In genomic region chr1:234478481-234479309, GRCh38 we compare ENCODE assay signal across 1 cellular context.
A peak's percentile ranks its signal among the peaks of the same experiment; 100 is the strongest.
TF ChIP-seq lines count a peak whose summit lies in the region.

Gene TARBP1 (minus strand): TSS chr1:234479179. CDS start chr1:234479103, 76 bp downstream.

TF ChIP-seq in HepG2, 621 proteins besides CTCF, POLR2A, EP300 and RAD21 (continued from another document and continues in another):
- TF ChIP-seq ZNF646 (CRISPR knock-in tag; IDR thresholded peaks at IDR 0.05) (no peak), GATAD2A (CRISPR knock-in tag; IDR thresholded peaks at IDR 0.05) (no peak), XRCC5 (optimal IDR thresholded peaks at IDR 0.05; ENCODE audit: low read length) (peak; percentile 40), KLF16 (CRISPR knock-in tag; IDR thresholded peaks at IDR 0.05) (peak in 1 of 2 experiments; percentile 32; a peak in 1 of 4 replicates), ZNF607 (CRISPR knock-in tag; IDR thresholded peaks at IDR 0.05; ENCODE audit: borderline replicate concordance) (peak; percentile 55; the same call in 1 of the 2 replicates), ZNF337 (CRISPR knock-in tag; IDR thresholded peaks at IDR 0.05; ENCODE audit: borderline replicate concordance, low read depth) (no peak), KDM3A (CRISPR knock-in tag; IDR thresholded peaks at IDR 0.05; ENCODE audit: low read depth) (no peak), SP140L (CRISPR knock-in tag; IDR thresholded peaks at IDR 0.05; ENCODE audit: borderline replicate concordance) (no peak), ZNF335 (CRISPR knock-in tag; IDR thresholded peaks at IDR 0.05) (0 out of 2 replicates have a peak, but pooled peaks have one; percentile 35), NR2F1 (CRISPR knock-in tag; IDR thresholded peaks at IDR 0.05) (no peak), ZNF354B (CRISPR knock-in tag; IDR thresholded peaks at IDR 0.05) (no peak), ERF (CRISPR knock-in tag; IDR thresholded peaks at IDR 0.05) (0 out of 2 replicates have a peak, but pooled peaks have one; percentile 29), ZBTB46 (CRISPR knock-in tag; IDR thresholded peaks at IDR 0.05; ENCODE audit: borderline replicate concordance) (no peak), ZBTB33 (CRISPR knock-in tag; IDR thresholded peaks at IDR 0.05) (no peak), SNAI1 (CRISPR knock-in tag; IDR thresholded peaks at IDR 0.05; ENCODE audit: borderline replicate concordance) (no peak), CC2D1A (CRISPR knock-in tag; IDR thresholded peaks at IDR 0.05) (no peak), ZNF609 (CRISPR knock-in tag; IDR thresholded peaks at IDR 0.05; ENCODE audit: borderline replicate concordance) (no peak), ZNF839 (CRISPR knock-in tag; IDR thresholded peaks at IDR 0.05; ENCODE audit: borderline replicate concordance) (no peak), MYC (CRISPR knock-in tag; IDR thresholded peaks at IDR 0.05; ENCODE audit: borderline replicate concordance) (peak; percentile 69), MAZ (IDR thresholded peaks at IDR 0.05; ENCODE audit: borderline replicate concordance, low read depth, low read length) (no peak), MAZ (CRISPR knock-in tag; IDR thresholded peaks at IDR 0.05; ENCODE audit: low read depth) (peak; percentile 33; the same call in 1 of the 2 replicates), ATRX (CRISPR knock-in tag; IDR thresholded peaks at IDR 0.05; ENCODE audit: borderline replicate concordance) (no peak), IRF2 (CRISPR knock-in tag; IDR thresholded peaks at IDR 0.05) (peak; percentile 13; the same call in 1 of the 2 replicates), SAFB2 (CRISPR knock-in tag; IDR thresholded peaks at IDR 0.05; ENCODE audit: borderline replicate concordance, low read depth) (0 out of 2 replicates have a peak, but pooled peaks have one; percentile 3), ZNF331 (CRISPR knock-in tag; IDR thresholded peaks at IDR 0.05) (peak; percentile 10), IRF9 (CRISPR knock-in tag; IDR thresholded peaks at IDR 0.05; ENCODE audit: borderline replicate concordance) (peak; percentile 46; the same call in 1 of the 2 replicates), ZNF549 (CRISPR knock-in tag; IDR thresholded peaks at IDR 0.05) (no peak), SP5 (CRISPR knock-in tag; IDR thresholded peaks at IDR 0.05; ENCODE audit: borderline replicate concordance, low read depth) (no peak), FOSL2 (CRISPR knock-in tag; IDR thresholded peaks at IDR 0.05) (no peak), ZNF547 (CRISPR knock-in tag; IDR thresholded peaks at IDR 0.05) (no peak; the same call in 1 of the 2 replicates), IKZF4 (CRISPR knock-in tag; IDR thresholded peaks at IDR 0.05; ENCODE audit: borderline replicate concordance, low read depth, not compliant biosample characterization) (peak; percentile 8), SETDB1 (CRISPR knock-in tag; IDR thresholded peaks at IDR 0.05; ENCODE audit: borderline replicate concordance) (no peak), ISX (CRISPR knock-in tag; conservative IDR thresholded peaks at IDR 0.05) (0 out of 2 replicates have a peak, but pooled peaks have one; percentile 23)
- TF ChIP-seq, protein P1, sequence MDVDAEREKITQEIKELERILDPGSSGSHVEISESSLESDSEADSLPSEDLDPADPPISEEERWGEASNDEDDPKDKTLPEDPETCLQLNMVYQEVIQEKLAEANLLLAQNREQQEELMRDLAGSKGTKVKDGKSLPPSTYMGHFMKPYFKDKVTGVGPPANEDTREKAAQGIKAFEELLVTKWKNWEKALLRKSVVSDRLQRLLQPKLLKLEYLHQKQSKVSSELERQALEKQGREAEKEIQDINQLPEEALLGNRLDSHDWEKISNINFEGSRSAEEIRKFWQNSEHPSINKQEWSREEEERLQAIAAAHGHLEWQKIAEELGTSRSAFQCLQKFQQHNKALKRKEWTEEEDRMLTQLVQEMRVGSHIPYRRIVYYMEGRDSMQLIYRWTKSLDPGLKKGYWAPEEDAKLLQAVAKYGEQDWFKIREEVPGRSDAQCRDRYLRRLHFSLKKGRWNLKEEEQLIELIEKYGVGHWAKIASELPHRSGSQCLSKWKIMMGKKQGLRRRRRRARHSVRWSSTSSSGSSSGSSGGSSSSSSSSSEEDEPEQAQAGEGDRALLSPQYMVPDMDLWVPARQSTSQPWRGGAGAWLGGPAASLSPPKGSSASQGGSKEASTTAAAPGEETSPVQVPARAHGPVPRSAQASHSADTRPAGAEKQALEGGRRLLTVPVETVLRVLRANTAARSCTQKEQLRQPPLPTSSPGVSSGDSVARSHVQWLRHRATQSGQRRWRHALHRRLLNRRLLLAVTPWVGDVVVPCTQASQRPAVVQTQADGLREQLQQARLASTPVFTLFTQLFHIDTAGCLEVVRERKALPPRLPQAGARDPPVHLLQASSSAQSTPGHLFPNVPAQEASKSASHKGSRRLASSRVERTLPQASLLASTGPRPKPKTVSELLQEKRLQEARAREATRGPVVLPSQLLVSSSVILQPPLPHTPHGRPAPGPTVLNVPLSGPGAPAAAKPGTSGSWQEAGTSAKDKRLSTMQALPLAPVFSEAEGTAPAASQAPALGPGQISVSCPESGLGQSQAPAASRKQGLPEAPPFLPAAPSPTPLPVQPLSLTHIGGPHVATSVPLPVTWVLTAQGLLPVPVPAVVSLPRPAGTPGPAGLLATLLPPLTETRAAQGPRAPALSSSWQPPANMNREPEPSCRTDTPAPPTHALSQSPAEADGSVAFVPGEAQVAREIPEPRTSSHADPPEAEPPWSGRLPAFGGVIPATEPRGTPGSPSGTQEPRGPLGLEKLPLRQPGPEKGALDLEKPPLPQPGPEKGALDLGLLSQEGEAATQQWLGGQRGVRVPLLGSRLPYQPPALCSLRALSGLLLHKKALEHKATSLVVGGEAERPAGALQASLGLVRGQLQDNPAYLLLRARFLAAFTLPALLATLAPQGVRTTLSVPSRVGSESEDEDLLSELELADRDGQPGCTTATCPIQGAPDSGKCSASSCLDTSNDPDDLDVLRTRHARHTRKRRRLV (CRISPR knock-in tag; IDR thresholded peaks at IDR 0.05) = no peak
- TF ChIP-seq, protein P2, sequence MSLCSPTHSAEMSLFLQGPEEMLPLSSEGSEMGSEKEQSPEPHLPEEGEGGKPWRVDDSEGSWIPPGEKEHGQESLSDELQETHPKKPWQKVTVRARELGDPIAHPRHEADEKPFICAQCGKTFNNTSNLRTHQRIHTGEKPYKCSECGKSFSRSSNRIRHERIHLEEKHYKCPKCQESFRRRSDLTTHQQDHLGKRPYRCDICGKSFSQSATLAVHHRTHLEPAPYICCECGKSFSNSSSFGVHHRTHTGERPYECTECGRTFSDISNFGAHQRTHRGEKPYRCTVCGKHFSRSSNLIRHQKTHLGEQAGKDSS (CRISPR knock-in tag; IDR thresholded peaks at IDR 0.05; ENCODE audit: borderline replicate concordance, low read depth) = no peak
